ENCODE assay signal across 16 cellular contexts in the genomic region with DNA sequence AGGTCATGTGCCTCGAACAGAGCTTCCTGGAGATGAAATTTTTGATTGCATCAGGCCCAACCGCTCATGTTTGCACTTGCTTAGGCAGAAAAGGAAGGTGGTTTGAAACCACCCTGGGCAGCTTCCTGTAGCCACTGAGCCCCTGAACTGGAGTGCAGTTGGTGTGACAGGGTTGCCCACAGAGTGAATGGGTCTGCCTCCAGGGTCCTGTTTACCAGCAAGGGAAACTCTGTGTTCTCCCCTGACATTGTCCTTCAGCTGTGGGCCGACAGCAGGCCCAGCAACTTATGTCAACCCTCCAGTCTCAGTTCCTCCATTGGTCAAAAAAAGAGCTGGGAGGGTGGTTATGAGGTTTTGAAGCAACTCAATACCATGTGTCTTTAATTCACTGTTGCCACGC.
"Had no signal": no experiment of that assay in that cellular context is flagged by ENCODE, and none has a peak within 500 bp of the region (broad histone marks: within the 10 kb centered on the region; RNA-seq: fewer than 3 reads in every experiment).

No MANE protein-coding gene starts in this region.

- H3K36me3 Mint-ChIP-seq: immature natural killer cell, mesothelial cell of epicardium, neural progenitor cell had no signal

- H3K27ac Mint-ChIP-seq: activated CD8-positive, alpha-beta T cell treated with anti-CD3 and anti-CD28 coated beads, Interleukin-2, amount 10 ng/mL, durations not matched to agents 7 days and 5 days; immature natural killer cell; mesothelial cell of epicardium; neural progenitor cell had no signal

- H3K9me3 Mint-ChIP-seq: mesothelial cell of epicardium, neural progenitor cell had no signal

- DNase-seq: activated CD4-positive, alpha-beta T cell treated with anti-CD3 and anti-CD28 coated beads for 1 hour; activated CD8-positive, alpha-beta memory T cell treated with anti-CD3 and anti-CD28 coated beads, Interleukin-2, amount 50 U/mL, for 48 hours; activated CD8-positive, alpha-beta T cell treated with anti-CD3 and anti-CD28 coated beads, Interleukin-2, amount 10 ng/mL, durations not matched to agents 7 days and 5 days; activated naive CD4-positive, alpha-beta T cell; esophagus squamous epithelium; foreskin keratinocyte; immature natural killer cell; left cardiac atrium; lower lobe of right lung; ovary; stimulated activated CD4-positive, alpha-beta T cell treated with anti-CD3 and anti-CD28 coated beads, Interleukin-15, amount 100 ng/mL, for 24 hours; stimulated activated CD4-positive, alpha-beta T cell treated with anti-CD3 and anti-CD28 coated beads, Interleukin-4, amount 100 ng/mL, for 24 hours had no signal

- H3K4me3 ChIP-seq: cardiac muscle cell, esophagus squamous epithelium, lower lobe of right lung, neural progenitor cell, ovary, tibial nerve had no signal

- H3K4me2 ChIP-seq: neural progenitor cell had no signal

- H3K4me3 Mint-ChIP-seq: activated CD8-positive, alpha-beta T cell treated with anti-CD3 and anti-CD28 coated beads, Interleukin-2, amount 10 ng/mL, durations not matched to agents 7 days and 5 days; immature natural killer cell; mesothelial cell of epicardium; neural progenitor cell had no signal

- H3K4me1 ChIP-seq: foreskin keratinocyte, lower lobe of right lung, neural progenitor cell, tibial nerve had no signal

- H3K27me3 ChIP-seq: cardiac muscle cell, esophagus squamous epithelium, foreskin keratinocyte, neural progenitor cell, ovary, tibial nerve had no signal

- H3K36me3 ChIP-seq: cardiac muscle cell, esophagus squamous epithelium, lower lobe of right lung, neural progenitor cell, ovary, tibial nerve had no signal

- ATAC-seq: activated CD8-positive, alpha-beta T cell treated with anti-CD3 and anti-CD28 coated beads, Interleukin-2, amount 10 ng/mL, durations not matched to agents 7 days and 5 days; foreskin keratinocyte; left cardiac atrium; lower lobe of right lung had no signal

- H3K4me1 Mint-ChIP-seq: immature natural killer cell, mesothelial cell of epicardium, neural progenitor cell had no signal

- H3K27ac ChIP-seq: cardiac muscle cell, esophagus squamous epithelium, foreskin keratinocyte, lower lobe of right lung, neural progenitor cell, ovary, tibial nerve had no signal

- H3K9ac ChIP-seq: neural progenitor cell had no signal

- H3K9me3 ChIP-seq: esophagus squamous epithelium, lower lobe of right lung, ovary had no signal
